In the genomic region with DNA sequence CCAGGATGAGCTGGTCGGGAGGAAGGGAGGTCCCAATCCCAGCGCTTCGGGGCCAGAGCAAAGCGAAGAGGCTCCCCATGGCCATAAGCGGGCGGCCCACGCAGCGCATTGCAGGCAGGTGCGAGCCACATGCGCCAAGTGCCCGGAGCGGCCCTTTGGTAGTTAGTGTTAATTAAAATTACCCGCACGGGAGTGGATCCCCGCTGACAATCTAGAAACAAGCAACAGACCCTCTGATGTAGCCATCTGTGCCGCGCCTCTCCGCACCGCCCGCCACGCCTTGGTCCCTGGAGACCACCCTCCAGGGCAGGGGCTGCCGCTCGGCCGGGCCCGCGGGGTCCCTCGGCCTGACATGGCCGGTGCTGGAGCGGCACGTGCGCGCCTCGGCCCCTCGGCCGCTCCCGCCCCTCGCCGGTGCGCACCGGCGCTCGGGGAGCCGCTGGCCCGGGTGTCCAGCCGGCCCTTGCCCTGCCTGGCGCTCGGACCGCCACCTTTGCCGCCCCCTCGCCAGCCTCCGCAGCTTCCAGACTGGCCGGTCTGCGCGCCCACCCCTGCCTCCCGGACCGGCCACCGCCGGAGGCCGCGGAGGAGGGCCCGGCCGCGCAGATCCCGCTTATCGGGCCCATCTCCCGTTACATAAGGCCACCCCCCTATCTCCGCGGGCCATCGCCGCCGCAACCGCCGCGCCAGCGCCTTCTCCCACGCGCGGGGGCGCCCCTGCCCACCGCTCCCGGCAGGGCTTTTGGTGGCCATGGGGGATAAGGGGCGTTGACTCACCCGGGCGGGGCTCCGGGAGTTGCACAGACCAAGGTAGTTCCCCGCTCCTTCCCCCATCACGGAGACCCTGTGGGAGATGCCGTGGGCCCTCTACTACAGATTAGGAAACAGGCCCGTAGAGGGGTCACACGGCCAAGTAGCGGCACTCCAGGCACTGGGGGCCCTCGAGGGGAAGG, we compare ENCODE assay signal across 8 cellular contexts. TPM values are rescaled to one million over a fixed set of nuclear protein-coding genes. Genes with fewer than 3 reads are reported as not detected.
A peak's percentile ranks its signal among the peaks of the same experiment; 100 is the strongest.
DNase-seq lines count a peak whose midpoint lies in the region; ATAC-seq and TF ChIP-seq lines count a peak whose summit lies in the region.

No MANE protein-coding gene starts in this region.

- H2BK5ac ChIP-seq in mesendoderm (ENCODE audit: low read length): no peak overlapping the region

- H2BK120ac ChIP-seq in mesendoderm (ENCODE audit: low read depth, low read length): no peak overlapping the region

- no peaks in the 10 kb centered on the region for H3K9me2 ChIP-seq in PC-3 (replicated peaks; ENCODE audit: low read length)

- H4K8ac ChIP-seq in mesendoderm (ENCODE audit: low read depth, low read length): no peak overlapping the region

- TF ChIP-seq POLR2A in testis (IDR thresholded peaks at IDR 0.05): no peak

- no peak overlapping the region for H2AK5ac ChIP-seq in mesendoderm (ENCODE audit: low read length)

- H3K9me3 ChIP-seq in RWPE2 (ENCODE audit: severe bottlenecking) (no peaks in the 10 kb centered on the region), testis (no peaks in the 10 kb centered on the region), PC-3 (ENCODE audit: low read length) (no peaks in the 10 kb centered on the region)

- H4K5ac ChIP-seq in mesendoderm (ENCODE audit: low read length): no peak overlapping the region

- H3K4me2 ChIP-seq in mesendoderm (ENCODE audit: low read length) (peak overlapping the region; percentile 49), PC-3 (ENCODE audit: low read length) (no peak overlapping the region)

- H3K27me3 ChIP-seq in RWPE2 (ENCODE audit: insufficient read depth, poor library complexity, severe bottlenecking) (peaks cover 6% of the 10 kb centered on the region), mesendoderm (ENCODE audit: insufficient read depth, low read length, poor library complexity) (peaks cover 6% of the 10 kb centered on the region), testis (no peaks in the 10 kb centered on the region), PC-3 (ENCODE audit: low read length) (no peaks in the 10 kb centered on the region)

- peak overlapping the region; percentile 66 for H3K23ac ChIP-seq in mesendoderm (ENCODE audit: low read length)

- H3K4me1 ChIP-seq in RWPE2 (ENCODE audit: insufficient read depth, poor library complexity, severe bottlenecking): no peaks in the 10 kb centered on the region
- no peaks in the 10 kb centered on the region for H3K4me1 ChIP-seq in mesendoderm (ENCODE audit: control insufficient read depth, low read depth, low read length)
- H3K4me1 ChIP-seq in testis: peaks cover 3% of the 10 kb centered on the region
- H3K4me1 ChIP-seq in PC-3 (ENCODE audit: insufficient read depth, low read length): no peaks in the 10 kb centered on the region

- no peak overlapping the region for H2AFZ ChIP-seq in PC-3 (ENCODE audit: low read length)

- H3F3A ChIP-seq in PC-3 (ENCODE audit: low read length, unreplicated experiment): no peaks in the 10 kb centered on the region

- CTCF ChIA-PET in PC-3 (lab: Charles Lee): no interaction called here

- H3K9ac ChIP-seq in mesendoderm (ENCODE audit: low read length): peak overlapping the region; percentile 32
- no peak overlapping the region for H3K9ac ChIP-seq in PC-3 (ENCODE audit: low read length)

- POLR2A ChIA-PET in PC-3 (lab: Charles Lee; ENCODE audit: unreplicated experiment): no interaction called here

- no peak overlapping the region for H3K18ac ChIP-seq in mesendoderm (ENCODE audit: low read length)

- H2BK15ac ChIP-seq in mesendoderm (replicated peaks; ENCODE audit: low read depth): no peak overlapping the region

- DNase-seq in G401 (ENCODE audit: low spot score): peak; percentile 38
- no peak for DNase-seq in RWPE2 (ENCODE audit: low spot score)
- peak; percentile 30 for DNase-seq in cerebellum (ENCODE audit: low spot score)
- no peak for DNase-seq in mesendoderm
- no peak for DNase-seq in testis
- no peak for DNase-seq in DMS114 treated with DMSO at 0.1 percent for 48 hours (lab: John Stamatoyannopoulos, UW; ENCODE audit: unreplicated experiment)
- DNase-seq in PC-3: no peak
- no peak for DNase-seq in NCI-H1105 treated with DMSO at 0.1 percent for 48 hours (lab: John Stamatoyannopoulos, UW)

- no peaks in the 10 kb centered on the region for H3K79me1 ChIP-seq in mesendoderm (ENCODE audit: low read length)

- H3K79me2 ChIP-seq in mesendoderm (ENCODE audit: control insufficient read depth, insufficient read depth, low read length) (no peaks in the 10 kb centered on the region), PC-3 (ENCODE audit: low read length) (no peaks in the 10 kb centered on the region)

- H3K56ac ChIP-seq in mesendoderm (ENCODE audit: low read length): peak overlapping the region; percentile 60

- no TSS peak for BruUV-seq in PC-3 (replicated peaks; lab: Mats Ljungman, UMichigan)

- no peaks in the 10 kb centered on the region for H4K20me1 ChIP-seq in PC-3 (ENCODE audit: low read length)

- intact Hi-C loops in testis (cut with DNase I; ENCODE audit: low total_unique reads) (no loop called here), PC-3 (cut with micrococcal nuclease) (no loop called here)

- H3K27ac ChIP-seq in RWPE2 (ENCODE audit: poor library complexity, severe bottlenecking): no peak overlapping the region
- no peak overlapping the region for H3K27ac ChIP-seq in mesendoderm (ENCODE audit: low read depth, low read length)
- no peak overlapping the region for H3K27ac ChIP-seq in testis
- H3K27ac ChIP-seq in PC-3 (ENCODE audit: low read length): no peak overlapping the region

- peak; percentile 28 for ATAC-seq in RWPE2 (ENCODE audit: low read depth)
- no peak for ATAC-seq in PC-3

- no peak overlapping the region for H3K4ac ChIP-seq in mesendoderm (ENCODE audit: low read depth, low read length)

- H3K4me3 ChIP-seq in RWPE2 (ENCODE audit: severe bottlenecking) (peak overlapping the region; percentile 30), mesendoderm (ENCODE audit: low read length) (no peak overlapping the region), testis (peak overlapping the region; percentile 33 to 53), PC-3 (ENCODE audit: low read length) (no peak overlapping the region)

- WGBS in mesendoderm (ENCODE audit: extremely low coverage, insufficient coverage, low lambda C conversion rate): no CpG with 5 or more reads among the region's 92 CpGs
- WGBS in testis, 2 donors: 3 to 5% methylated on average over 37 to 75 of the region's 92 CpGs

- in situ Hi-C loops in G401 (cut with HindIII; ENCODE audit: low sequenced_read_pairs): no loop called here

- peak; percentile 59 for TF ChIP-seq CTCF in RWPE2 (IDR thresholded peaks at IDR 0.05; ENCODE audit: poor library complexity, severe bottlenecking)
- no peak for TF ChIP-seq CTCF in testis (IDR thresholded peaks at IDR 0.05)
- no peak for TF ChIP-seq CTCF in PC-3 (conservative IDR thresholded peaks at IDR 0.05; ENCODE audit: low read depth, low read length)

- H3K36me3 ChIP-seq in RWPE2 (ENCODE audit: low read depth) (no peaks in the 10 kb centered on the region), mesendoderm (ENCODE audit: control insufficient read depth, insufficient read depth, low read length) (no peaks in the 10 kb centered on the region), testis (ENCODE audit: low read depth, missing control alignments) (no peaks in the 10 kb centered on the region), PC-3 (ENCODE audit: low read depth, low read length) (no peaks in the 10 kb centered on the region)

RNA-seq across cellular contexts. Expression of a gene that starts 1.9 kb away (rescaled TPM):
- not detected in 2 replicates for total RNA-seq in G401 (2014; rRNA removed; shearing (Covaris generic))
- not detected for total RNA-seq in cerebellum
- polyA plus RNA-seq in mesendoderm (2013, experiment 1 of 2): not detected
- not detected for polyA plus RNA-seq in mesendoderm (2013, experiment 2 of 2)
- 10 to 100 TPM; 17.3 to 25.0 TPM for total RNA-seq in testis
- 73.4 TPM for polyA plus RNA-seq in testis (ENCODE audit: insufficient read depth, low read depth, low replicate concordance)
- total RNA-seq in PC-3 (2014; rRNA removed): not detected in 2 replicates

RNA-seq across cellular contexts. Expression of a gene that starts 17.7 kb away (rescaled TPM):
- total RNA-seq in G401 (2014; rRNA removed; shearing (Covaris generic)): not detected in 2 replicates
- total RNA-seq in cerebellum: not detected
- polyA plus RNA-seq in mesendoderm (2013, experiment 1 of 2): not detected
- polyA plus RNA-seq in mesendoderm (2013, experiment 2 of 2): not detected
- not detected for total RNA-seq in testis
- polyA plus RNA-seq in testis (ENCODE audit: insufficient read depth, low read depth, low replicate concordance): not detected
- total RNA-seq in PC-3 (2014; rRNA removed): not detected in 2 replicates

Comparison
In these comparisons a context has a peak if more than half of its experiments do, and no peak if none do; other contexts are left out.
1. DNase-seq: peak in G401 (single experiment) and cerebellum (single experiment); none in RWPE2 (single experiment), mesendoderm (single experiment), testis (single experiment), DMS114 treated with DMSO at 0.1 percent for 48 hours (single experiment), PC-3 (single experiment) and NCI-H1105 treated with DMSO at 0.1 percent for 48 hours (single experiment).
2. H3K4me3 ChIP-seq: peak in RWPE2 (single experiment) and testis (2 of 2); none in mesendoderm (single experiment) and PC-3 (single experiment).
3. RNA of a gene that starts 1.9 kb away (total RNA-seq): 17.3 to 25.0 TPM in testis; not detected in G401, not detected in cerebellum (single experiment) and not detected in PC-3; every median in the first group is over 10 times any median in the second.